ENCODE assay signal across 1 cellular context in the genomic region with DNA sequence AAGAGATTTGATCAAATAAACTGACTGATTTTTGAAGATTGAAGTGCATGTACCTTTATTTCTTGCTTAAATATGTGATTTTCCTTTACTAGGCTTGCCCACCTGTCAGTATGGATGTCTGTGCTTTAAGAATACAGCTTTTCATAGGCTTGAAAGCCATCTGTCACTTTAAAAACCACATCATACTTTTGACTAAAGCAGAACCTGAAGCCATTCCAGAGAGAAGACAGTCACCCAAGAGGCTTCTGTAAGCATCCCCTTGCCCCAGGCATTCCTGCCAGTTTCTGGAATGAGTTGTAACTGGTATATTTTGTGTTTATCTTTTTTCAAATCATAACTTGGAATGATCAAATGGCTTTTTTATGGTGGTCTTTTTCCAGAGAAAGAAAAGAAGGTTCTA.
TF ChIP-seq lines count a peak whose summit lies in the region.

No MANE protein-coding gene starts in this region.

TF ChIP-seq in WTC11, 78 proteins besides CTCF, POLR2A, EP300 and RAD21 (continued from another document):
- no peak for TF ChIP-seq E2F4 (CRISPR knock-in tag; IDR thresholded peaks at IDR 0.05; ENCODE audit: borderline replicate concordance, low read depth)
- TF ChIP-seq, protein P1, sequence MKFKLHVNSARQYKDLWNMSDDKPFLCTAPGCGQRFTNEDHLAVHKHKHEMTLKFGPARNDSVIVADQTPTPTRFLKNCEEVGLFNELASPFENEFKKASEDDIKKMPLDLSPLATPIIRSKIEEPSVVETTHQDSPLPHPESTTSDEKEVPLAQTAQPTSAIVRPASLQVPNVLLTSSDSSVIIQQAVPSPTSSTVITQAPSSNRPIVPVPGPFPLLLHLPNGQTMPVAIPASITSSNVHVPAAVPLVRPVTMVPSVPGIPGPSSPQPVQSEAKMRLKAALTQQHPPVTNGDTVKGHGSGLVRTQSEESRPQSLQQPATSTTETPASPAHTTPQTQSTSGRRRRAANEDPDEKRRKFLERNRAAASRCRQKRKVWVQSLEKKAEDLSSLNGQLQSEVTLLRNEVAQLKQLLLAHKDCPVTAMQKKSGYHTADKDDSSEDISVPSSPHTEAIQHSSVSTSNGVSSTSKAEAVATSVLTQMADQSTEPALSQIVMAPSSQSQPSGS (CRISPR knock-in tag; IDR thresholded peaks at IDR 0.05; ENCODE audit: borderline replicate concordance, low read depth): no peak
- no peak for TF ChIP-seq OVOL2 (CRISPR knock-in tag; IDR thresholded peaks at IDR 0.05; ENCODE audit: borderline replicate concordance)
- TF ChIP-seq, protein P2, sequence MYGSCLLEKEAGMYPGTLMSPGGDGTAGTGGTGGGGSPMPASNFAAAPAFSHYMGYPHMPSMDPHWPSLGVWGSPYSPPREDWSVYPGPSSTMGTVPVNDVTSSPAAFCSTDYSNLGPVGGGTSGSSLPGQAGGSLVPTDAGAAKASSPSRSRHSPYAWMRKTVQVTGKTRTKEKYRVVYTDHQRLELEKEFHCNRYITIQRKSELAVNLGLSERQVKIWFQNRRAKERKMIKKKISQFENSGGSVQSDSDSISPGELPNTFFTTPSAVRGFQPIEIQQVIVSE (CRISPR knock-in tag; IDR thresholded peaks at IDR 0.05; ENCODE audit: borderline replicate concordance): no peak
